Comparison of ENCODE assay signal across 1 cellular context in the genomic region with DNA sequence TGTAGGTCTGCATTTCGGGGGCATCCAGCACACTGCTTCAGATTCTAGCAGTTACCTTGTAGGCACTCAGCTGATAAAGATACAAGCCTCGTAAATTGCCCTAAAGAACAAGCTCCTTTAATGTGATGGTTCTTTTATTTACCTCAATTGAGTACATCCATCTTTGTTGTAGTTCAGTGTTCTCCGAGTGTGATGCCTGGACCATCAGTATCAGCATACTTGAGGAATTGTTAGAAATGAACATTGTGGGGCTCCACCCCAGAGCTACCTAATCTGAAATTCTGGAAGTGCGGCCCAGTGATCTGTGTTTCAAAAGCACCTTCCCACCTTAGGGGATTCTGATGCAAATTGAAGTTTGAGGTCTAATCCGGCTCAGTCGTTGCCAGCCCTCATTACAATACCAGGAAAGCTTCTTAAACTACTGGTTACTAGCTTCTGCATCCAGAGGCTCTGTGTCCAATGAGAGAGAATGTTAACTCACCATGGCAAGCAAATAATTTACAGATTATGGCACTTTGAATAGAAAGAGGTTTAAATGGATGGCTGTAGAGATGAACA.
TF ChIP-seq lines count a peak whose summit lies in the region.

No MANE protein-coding gene starts in this region.

TF ChIP-seq in HEK293, 187 proteins besides CTCF, POLR2A, EP300 and RAD21 (continued from another document):
- TF ChIP-seq, protein P1, sequence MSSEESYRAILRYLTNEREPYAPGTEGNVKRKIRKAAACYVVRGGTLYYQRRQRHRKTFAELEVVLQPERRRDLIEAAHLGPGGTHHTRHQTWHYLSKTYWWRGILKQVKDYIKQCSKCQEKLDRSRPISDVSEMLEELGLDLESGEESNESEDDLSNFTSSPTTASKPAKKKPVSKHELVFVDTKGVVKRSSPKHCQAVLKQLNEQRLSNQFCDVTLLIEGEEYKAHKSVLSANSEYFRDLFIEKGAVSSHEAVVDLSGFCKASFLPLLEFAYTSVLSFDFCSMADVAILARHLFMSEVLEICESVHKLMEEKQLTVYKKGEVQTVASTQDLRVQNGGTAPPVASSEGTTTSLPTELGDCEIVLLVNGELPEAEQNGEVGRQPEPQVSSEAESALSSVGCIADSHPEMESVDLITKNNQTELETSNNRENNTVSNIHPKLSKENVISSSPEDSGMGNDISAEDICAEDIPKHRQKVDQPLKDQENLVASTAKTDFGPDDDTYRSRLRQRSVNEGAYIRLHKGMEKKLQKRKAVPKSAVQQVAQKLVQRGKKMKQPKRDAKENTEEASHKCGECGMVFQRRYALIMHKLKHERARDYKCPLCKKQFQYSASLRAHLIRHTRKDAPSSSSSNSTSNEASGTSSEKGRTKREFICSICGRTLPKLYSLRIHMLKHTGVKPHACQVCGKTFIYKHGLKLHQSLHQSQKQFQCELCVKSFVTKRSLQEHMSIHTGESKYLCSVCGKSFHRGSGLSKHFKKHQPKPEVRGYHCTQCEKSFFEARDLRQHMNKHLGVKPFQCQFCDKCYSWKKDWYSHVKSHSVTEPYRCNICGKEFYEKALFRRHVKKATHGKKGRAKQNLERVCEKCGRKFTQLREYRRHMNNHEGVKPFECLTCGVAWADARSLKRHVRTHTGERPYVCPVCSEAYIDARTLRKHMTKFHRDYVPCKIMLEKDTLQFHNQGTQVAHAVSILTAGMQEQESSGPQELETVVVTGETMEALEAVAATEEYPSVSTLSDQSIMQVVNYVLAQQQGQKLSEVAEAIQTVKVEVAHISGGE (tag by site-specific recombination; conservative IDR thresholded peaks at IDR 0.05; ENCODE audit: low read depth): no peak
- TF ChIP-seq OSR2 (tag by site-specific recombination; IDR thresholded peaks at IDR 0.05): 0 out of 2 replicates have a peak, but pooled peaks have one; percentile 10
- TF ChIP-seq, protein P2, sequence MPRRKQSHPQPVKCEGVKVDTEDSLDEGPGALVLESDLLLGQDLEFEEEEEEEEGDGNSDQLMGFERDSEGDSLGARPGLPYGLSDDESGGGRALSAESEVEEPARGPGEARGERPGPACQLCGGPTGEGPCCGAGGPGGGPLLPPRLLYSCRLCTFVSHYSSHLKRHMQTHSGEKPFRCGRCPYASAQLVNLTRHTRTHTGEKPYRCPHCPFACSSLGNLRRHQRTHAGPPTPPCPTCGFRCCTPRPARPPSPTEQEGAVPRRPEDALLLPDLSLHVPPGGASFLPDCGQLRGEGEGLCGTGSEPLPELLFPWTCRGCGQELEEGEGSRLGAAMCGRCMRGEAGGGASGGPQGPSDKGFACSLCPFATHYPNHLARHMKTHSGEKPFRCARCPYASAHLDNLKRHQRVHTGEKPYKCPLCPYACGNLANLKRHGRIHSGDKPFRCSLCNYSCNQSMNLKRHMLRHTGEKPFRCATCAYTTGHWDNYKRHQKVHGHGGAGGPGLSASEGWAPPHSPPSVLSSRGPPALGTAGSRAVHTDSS (tag by site-specific recombination; IDR thresholded peaks at IDR 0.05): no peak
- no peak for TF ChIP-seq ZNF747 (tag by site-specific recombination; IDR thresholded peaks at IDR 0.05)
- TF ChIP-seq, protein P3, sequence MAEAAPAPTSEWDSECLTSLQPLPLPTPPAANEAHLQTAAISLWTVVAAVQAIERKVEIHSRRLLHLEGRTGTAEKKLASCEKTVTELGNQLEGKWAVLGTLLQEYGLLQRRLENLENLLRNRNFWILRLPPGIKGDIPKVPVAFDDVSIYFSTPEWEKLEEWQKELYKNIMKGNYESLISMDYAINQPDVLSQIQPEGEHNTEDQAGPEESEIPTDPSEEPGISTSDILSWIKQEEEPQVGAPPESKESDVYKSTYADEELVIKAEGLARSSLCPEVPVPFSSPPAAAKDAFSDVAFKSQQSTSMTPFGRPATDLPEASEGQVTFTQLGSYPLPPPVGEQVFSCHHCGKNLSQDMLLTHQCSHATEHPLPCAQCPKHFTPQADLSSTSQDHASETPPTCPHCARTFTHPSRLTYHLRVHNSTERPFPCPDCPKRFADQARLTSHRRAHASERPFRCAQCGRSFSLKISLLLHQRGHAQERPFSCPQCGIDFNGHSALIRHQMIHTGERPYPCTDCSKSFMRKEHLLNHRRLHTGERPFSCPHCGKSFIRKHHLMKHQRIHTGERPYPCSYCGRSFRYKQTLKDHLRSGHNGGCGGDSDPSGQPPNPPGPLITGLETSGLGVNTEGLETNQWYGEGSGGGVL (tag by site-specific recombination; IDR thresholded peaks at IDR 0.05): no peak
